Comparison of ENCODE assay signal across 1 cellular context in the genomic region with DNA sequence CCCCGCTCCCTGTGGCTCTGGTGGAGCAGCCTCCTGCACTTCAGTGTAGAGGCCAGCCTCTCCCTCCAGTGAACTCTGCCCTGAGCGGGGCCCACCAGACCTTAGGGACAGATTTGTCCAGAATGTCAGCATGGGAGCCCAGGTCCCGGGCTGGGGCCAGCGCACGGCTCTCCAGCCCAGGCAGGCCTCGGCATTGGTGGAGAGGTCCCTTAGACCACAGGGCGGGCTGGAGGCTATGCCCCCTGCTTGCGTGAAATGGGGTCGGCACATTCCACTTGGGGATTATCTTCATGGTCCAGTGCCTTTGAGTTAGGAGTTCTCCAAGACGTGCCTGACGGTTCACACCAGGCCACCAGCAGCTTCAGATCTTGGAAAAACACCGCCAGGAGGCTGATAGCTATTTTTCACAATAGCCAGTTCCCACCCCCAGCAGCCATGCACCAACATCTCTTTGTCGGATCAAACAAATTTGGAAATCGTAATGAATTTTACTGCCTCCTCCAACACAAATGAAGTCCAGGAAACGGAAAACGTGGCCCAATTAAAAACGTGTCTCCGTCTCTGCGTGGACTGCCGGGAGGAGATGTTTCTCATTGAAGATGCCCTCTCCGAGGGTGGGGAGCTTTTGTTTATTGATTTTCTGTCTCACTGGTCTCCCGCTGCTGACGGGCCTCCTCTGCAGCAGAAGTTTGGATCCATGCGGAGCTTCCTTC.
TF ChIP-seq lines count a peak whose summit lies in the region.

No MANE protein-coding gene starts in this region.

TF ChIP-seq in H1, 55 proteins besides CTCF, POLR2A, EP300 and RAD21 (continued from another document):
- peak; percentile 56; the same call in 1 of the 2 replicates for TF ChIP-seq TEAD4 (IDR thresholded peaks at IDR 0.05; ENCODE audit: low read depth, low read length)
